In the genomic region with DNA sequence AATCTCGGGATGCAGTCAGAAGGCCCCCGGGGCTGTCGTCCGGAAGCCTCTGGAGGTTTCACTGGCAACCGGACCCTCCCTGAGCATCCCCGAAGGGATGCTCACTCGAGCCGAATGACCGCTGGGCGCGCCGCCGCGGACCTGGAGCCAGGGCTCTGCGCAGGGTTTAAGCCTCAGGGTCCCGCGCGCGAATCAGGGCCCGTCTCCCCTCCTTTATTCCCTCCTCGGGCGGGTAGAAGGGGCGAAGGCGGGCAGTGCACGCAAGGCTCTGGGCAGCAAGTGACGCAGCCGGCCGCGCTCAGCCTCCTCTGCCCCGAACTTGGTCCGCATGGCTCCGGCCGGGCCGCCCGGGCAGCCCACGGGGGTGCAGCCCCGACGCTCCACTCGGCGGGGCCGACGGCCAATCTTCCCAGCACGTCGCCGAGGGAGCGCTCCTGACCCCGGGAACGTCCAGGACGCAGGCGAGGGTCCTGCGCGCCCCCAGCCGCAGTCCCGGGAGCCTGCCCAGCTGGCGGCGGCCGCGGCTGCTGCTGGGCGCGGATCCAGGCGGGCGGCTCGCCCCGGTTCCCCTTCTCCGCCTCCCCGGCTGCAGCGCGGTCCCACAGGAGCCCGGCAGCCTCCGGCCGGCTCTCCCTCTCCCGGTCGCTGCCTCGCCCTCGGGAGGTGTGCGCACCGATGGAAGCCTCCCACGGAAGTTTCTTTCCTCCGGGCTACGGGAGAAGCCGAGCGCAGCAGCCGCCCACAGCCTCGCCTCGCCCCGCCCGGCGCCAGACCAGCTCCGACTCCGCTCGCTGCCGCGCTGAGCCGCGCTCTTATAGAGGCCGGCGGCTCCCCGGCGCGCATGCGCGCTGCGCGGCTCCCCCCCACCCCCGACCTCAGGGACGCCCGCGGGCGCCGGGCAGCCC, we compare ENCODE assay signal across 8 cellular contexts. TPM values are rescaled to one million over a fixed set of nuclear protein-coding genes. Genes with fewer than 3 reads are reported as not detected.
DNase-seq lines count a peak whose midpoint lies in the region; ATAC-seq, FAIRE-seq and TF ChIP-seq lines count a peak whose summit lies in the region.

A gene (minus strand): TSS at position 786 of the 905 bp plus-strand sequence. CDS start 1,041 bp downstream, outside the sequence.

- peak within 1 kb of the TSS; percentile 54 for H2AFZ ChIP-seq in Loucy (ENCODE audit: low read length)

- H3K27me3 ChIP-seq in Loucy (ENCODE audit: insufficient read depth, low read length, poor library complexity, severe bottlenecking), result peaks cover 3% of the 10 kb centered on the region

- H3F3A ChIP-seq in Loucy (ENCODE audit: low read depth), result no peaks in the 10 kb centered on the region

- ATAC-seq in WTC11, result peak; percentile 76
- peak; percentile 49 for ATAC-seq in left lobe of liver

- intact Hi-C loops in lower leg skin (cut with DNase I; ENCODE audit: low total_unique reads), result no loop called here

- H3K36me3 Mint-ChIP-seq in WTC11, result peaks cover 12% of the 10 kb centered on the region

- peaks cover 43% of the 10 kb centered on the region for H3K27me3 Mint-ChIP-seq in WTC11 (ENCODE audit: low read depth)

- 0 to 1% methylated on average over 29 to 41 of the region's 110 CpGs for WGBS in lower leg skin, 2 donors

- H3K9me3 ChIP-seq in Loucy (ENCODE audit: insufficient read depth, low read depth, low read length), result no peaks in the 10 kb centered on the region

- H3K4me1 Mint-ChIP-seq in WTC11, result peaks cover 18% of the 10 kb centered on the region

- H3K4me2 ChIP-seq in Loucy (ENCODE audit: low read depth, low read length, poor library complexity, severe bottlenecking), result peak within 1 kb of the TSS; percentile 99

- H3K9ac ChIP-seq in Loucy (ENCODE audit: low read depth, low read length, poor library complexity, severe bottlenecking), result peak within 1 kb of the TSS; percentile 81

- H3K4me1 ChIP-seq in Loucy (ENCODE audit: insufficient read depth, low read length, poor library complexity, severe bottlenecking), result peaks cover 46% of the 10 kb centered on the region

- peaks cover 1% of the 10 kb centered on the region; the same call in 1 of the 2 replicates for H3K36me3 ChIP-seq in Loucy (ENCODE audit: insufficient read depth, low read length)

- H3K9me3 Mint-ChIP-seq in WTC11, result no peaks in the 10 kb centered on the region

- H3K27ac Mint-ChIP-seq in WTC11, result no peak within 1 kb of the TSS

- peak within 1 kb of the TSS; percentile 69 for H3K4me3 Mint-ChIP-seq in WTC11

- H3K4me3 ChIP-seq in Loucy (ENCODE audit: low read length, poor library complexity, severe bottlenecking) (peak within 1 kb of the TSS; percentile 86), lower leg skin (ENCODE audit: low read depth, poor library complexity, severe bottlenecking) (no peak within 1 kb of the TSS)

- TF ChIP-seq CTCF in Loucy (conservative IDR thresholded peaks at IDR 0.05; ENCODE audit: low read length) (no peak), WTC11 (IDR thresholded peaks at IDR 0.05) (no peak), lower leg skin (IDR thresholded peaks at IDR 0.05) (no peak)

- H4K20me1 ChIP-seq in Loucy (ENCODE audit: insufficient read depth, low read length, poor library complexity, severe bottlenecking), result peaks cover 43% of the 10 kb centered on the region

- POLR2A ChIA-PET in WTC11 (lab: Charles Lee), result interaction anchor here (0.5 to 1.2 kb wide), 9 partner anchors 8 to 694 kb away, joined by 3 to 7 read pairs (median 4); no protein-coding TSS in a partner anchor

- H3K9me2 ChIP-seq in Loucy (replicated peaks; ENCODE audit: low read depth, low read length), result no peaks in the 10 kb centered on the region

- peak; percentile 57 for DNase-seq in COR-L47 (lab: John Stamatoyannopoulos, UW)
- DNase-seq in WTC11 (ENCODE audit: low spot score), result peak; percentile 77
- peak; percentile 68 for DNase-seq in dermis blood vessel endothelial cell
- no peak for DNase-seq in left lobe of liver (ENCODE audit: low spot score)
- DNase-seq in stimulated activated CD4-positive, alpha-beta T cell treated with anti-CD3 and anti-CD28 coated beads, TNF-alpha, amount 100 ng/mL, for 24 hours (ENCODE audit: low read depth in 3 of 3), result peak in 2 of 3 experiments; percentile 13 to 31
- DNase-seq in GM19239 (ENCODE audit: insufficient read length, low spot score), result no peak
- no peak for DNase-seq in lower leg skin (ENCODE audit: low spot score in 2 of 2)

- H3K79me2 ChIP-seq in Loucy (ENCODE audit: insufficient read depth, low read length), result peaks cover 52% of the 10 kb centered on the region

- FAIRE-seq in GM19239 (lab: Jason Lieb, UNC), result no peak

- TF ChIP-seq POLR2A in lower leg skin (IDR thresholded peaks at IDR 0.05), result no peak

- CTCF ChIA-PET in WTC11 (lab: Charles Lee), result interaction anchor here (1.0 to 2.4 kb wide), 6 partner anchors 9 to 222 kb away, joined by 3 to 11 read pairs (median 3); no protein-coding TSS in a partner anchor

TF ChIP-seq in WTC11, 78 proteins besides CTCF, POLR2A, EP300 and RAD21 (continues in another document):
- no peak for TF ChIP-seq CBFB (CRISPR knock-in tag; IDR thresholded peaks at IDR 0.05; ENCODE audit: low read depth)
- no peak for TF ChIP-seq PRRX2 (CRISPR knock-in tag; IDR thresholded peaks at IDR 0.05)
- peak; percentile 65; the same call in 1 of the 2 replicates for TF ChIP-seq ZNF416 (CRISPR knock-in tag; IDR thresholded peaks at IDR 0.05)
- TF ChIP-seq SP1 (CRISPR knock-in tag; conservative IDR thresholded peaks at IDR 0.05), result peak; percentile 71
- TF ChIP-seq, protein P1, sequence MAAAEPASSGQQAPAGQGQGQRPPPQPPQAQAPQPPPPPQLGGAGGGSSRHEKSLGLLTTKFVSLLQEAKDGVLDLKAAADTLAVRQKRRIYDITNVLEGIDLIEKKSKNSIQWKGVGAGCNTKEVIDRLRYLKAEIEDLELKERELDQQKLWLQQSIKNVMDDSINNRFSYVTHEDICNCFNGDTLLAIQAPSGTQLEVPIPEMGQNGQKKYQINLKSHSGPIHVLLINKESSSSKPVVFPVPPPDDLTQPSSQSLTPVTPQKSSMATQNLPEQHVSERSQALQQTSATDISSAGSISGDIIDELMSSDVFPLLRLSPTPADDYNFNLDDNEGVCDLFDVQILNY (CRISPR knock-in tag; IDR thresholded peaks at IDR 0.05), result 0 out of 2 replicates have a peak, but pooled peaks have one; percentile 53
- no peak for TF ChIP-seq RELA (CRISPR knock-in tag; IDR thresholded peaks at IDR 0.05; ENCODE audit: borderline replicate concordance)
- TF ChIP-seq, protein P2, sequence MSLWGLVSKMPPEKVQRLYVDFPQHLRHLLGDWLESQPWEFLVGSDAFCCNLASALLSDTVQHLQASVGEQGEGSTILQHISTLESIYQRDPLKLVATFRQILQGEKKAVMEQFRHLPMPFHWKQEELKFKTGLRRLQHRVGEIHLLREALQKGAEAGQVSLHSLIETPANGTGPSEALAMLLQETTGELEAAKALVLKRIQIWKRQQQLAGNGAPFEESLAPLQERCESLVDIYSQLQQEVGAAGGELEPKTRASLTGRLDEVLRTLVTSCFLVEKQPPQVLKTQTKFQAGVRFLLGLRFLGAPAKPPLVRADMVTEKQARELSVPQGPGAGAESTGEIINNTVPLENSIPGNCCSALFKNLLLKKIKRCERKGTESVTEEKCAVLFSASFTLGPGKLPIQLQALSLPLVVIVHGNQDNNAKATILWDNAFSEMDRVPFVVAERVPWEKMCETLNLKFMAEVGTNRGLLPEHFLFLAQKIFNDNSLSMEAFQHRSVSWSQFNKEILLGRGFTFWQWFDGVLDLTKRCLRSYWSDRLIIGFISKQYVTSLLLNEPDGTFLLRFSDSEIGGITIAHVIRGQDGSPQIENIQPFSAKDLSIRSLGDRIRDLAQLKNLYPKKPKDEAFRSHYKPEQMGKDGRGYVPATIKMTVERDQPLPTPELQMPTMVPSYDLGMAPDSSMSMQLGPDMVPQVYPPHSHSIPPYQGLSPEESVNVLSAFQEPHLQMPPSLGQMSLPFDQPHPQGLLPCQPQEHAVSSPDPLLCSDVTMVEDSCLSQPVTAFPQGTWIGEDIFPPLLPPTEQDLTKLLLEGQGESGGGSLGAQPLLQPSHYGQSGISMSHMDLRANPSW (CRISPR knock-in tag; conservative IDR thresholded peaks at IDR 0.05; ENCODE audit: low read depth), result no peak
- TF ChIP-seq, protein P3, sequence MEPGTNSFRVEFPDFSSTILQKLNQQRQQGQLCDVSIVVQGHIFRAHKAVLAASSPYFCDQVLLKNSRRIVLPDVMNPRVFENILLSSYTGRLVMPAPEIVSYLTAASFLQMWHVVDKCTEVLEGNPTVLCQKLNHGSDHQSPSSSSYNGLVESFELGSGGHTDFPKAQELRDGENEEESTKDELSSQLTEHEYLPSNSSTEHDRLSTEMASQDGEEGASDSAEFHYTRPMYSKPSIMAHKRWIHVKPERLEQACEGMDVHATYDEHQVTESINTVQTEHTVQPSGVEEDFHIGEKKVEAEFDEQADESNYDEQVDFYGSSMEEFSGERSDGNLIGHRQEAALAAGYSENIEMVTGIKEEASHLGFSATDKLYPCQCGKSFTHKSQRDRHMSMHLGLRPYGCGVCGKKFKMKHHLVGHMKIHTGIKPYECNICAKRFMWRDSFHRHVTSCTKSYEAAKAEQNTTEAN (CRISPR knock-in tag; IDR thresholded peaks at IDR 0.05), result no peak
- TF ChIP-seq CREM (CRISPR knock-in tag; IDR thresholded peaks at IDR 0.05), result 0 out of 2 replicates have a peak, but pooled peaks have one; percentile 63
- TF ChIP-seq, protein P4, sequence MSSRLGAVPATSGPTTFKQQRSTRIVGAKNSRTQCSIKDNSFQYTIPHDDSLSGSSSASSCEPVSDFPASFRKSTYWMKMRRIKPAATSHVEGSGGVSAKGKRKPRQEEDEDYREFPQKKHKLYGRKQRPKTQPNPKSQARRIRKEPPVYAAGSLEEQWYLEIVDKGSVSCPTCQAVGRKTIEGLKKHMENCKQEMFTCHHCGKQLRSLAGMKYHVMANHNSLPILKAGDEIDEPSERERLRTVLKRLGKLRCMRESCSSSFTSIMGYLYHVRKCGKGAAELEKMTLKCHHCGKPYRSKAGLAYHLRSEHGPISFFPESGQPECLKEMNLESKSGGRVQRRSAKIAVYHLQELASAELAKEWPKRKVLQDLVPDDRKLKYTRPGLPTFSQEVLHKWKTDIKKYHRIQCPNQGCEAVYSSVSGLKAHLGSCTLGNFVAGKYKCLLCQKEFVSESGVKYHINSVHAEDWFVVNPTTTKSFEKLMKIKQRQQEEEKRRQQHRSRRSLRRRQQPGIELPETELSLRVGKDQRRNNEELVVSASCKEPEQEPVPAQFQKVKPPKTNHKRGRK (CRISPR knock-in tag; IDR thresholded peaks at IDR 0.05; ENCODE audit: borderline replicate concordance), result no peak
- TF ChIP-seq NR2C2 (CRISPR knock-in tag; IDR thresholded peaks at IDR 0.05), result no peak
- no peak for TF ChIP-seq KAT7 (CRISPR knock-in tag; IDR thresholded peaks at IDR 0.05; ENCODE audit: borderline replicate concordance)
- no peak for TF ChIP-seq NFE2L1 (CRISPR knock-in tag; IDR thresholded peaks at IDR 0.05)
- no peak for TF ChIP-seq SMAD3 (CRISPR knock-in tag; IDR thresholded peaks at IDR 0.05; ENCODE audit: borderline replicate concordance)
- TF ChIP-seq ZNF671 (CRISPR knock-in tag; IDR thresholded peaks at IDR 0.05), result 0 out of 2 replicates have a peak, but pooled peaks have one; percentile 65
- TF ChIP-seq SMAD4 (CRISPR knock-in tag; IDR thresholded peaks at IDR 0.05), result no peak

RNA-seq across cellular contexts. Expression of the gene that starts here (rescaled TPM):
- 12.9 to 20.5 TPM (median 13.3 TPM) in 3 replicates for total RNA-seq in WTC11 (2021)
- 1.1 and 1.7 TPM in 2 replicates for total RNA-seq in dermis blood vessel endothelial cell
- total RNA-seq in left lobe of liver, result not detected
- total RNA-seq in lower leg skin, result 1 to 10 TPM in 2 of 4 donors, under 1 TPM in 2; 0.19 to 5.8 (median 0.99) TPM

Comparison
In these comparisons a context has a peak if more than half of its experiments do, and no peak if none do; other contexts are left out.
1. Peak in ATAC-seq in left lobe of liver; RNA of the gene not detected or under 1 TPM.
2. DNase-seq: peak in COR-L47 (single experiment), WTC11 (single experiment), dermis blood vessel endothelial cell (single experiment) and stimulated activated CD4-positive, alpha-beta T cell treated with anti-CD3 and anti-CD28 coated beads, TNF-alpha, amount 100 ng/mL, for 24 hours (2 of 3); none in left lobe of liver (single experiment), GM19239 (single experiment) and lower leg skin (0 of 2).